Comparison of ENCODE assay signal across 12 cellular contexts in genomic region chr15:56038015-56038414, GRCh38. TPM values are rescaled to one million over a fixed set of nuclear protein-coding genes. Genes with fewer than 3 reads are reported as not detected.
DNase-seq lines count a peak whose midpoint lies in the region; ATAC-seq and TF ChIP-seq lines count a peak whose summit lies in the region.
"Had no signal": no experiment of that assay in that cellular context is flagged by ENCODE, and none has a peak within 500 bp of the region (broad histone marks: within the 10 kb centered on the region; RNA-seq: fewer than 3 reads in every experiment).

No MANE protein-coding gene starts in this region.

- peak; percentile 10 for DNase-seq in stimulated activated CD4-positive, alpha-beta T cell treated with anti-CD3 and anti-CD28 coated beads, Interleukin-15, amount 100 ng/mL, for 24 hours
- no peak for DNase-seq in stimulated activated CD4-positive, alpha-beta T cell treated with anti-CD3 and anti-CD28 coated beads, Interleukin-12 subunit alpha, Interleukin-12 subunit beta, amount 100 ng/mL, for 4 hours
- DNase-seq in OCI-LY7 (ENCODE audit: low spot score) (peak; percentile 12), choroid plexus epithelial cell (ENCODE audit: low read depth) (peak; percentile 38), hepatic stellate cell (ENCODE audit: low spot score) (no peak)
- peak in 1 of 2 donors; percentile 16 for DNase-seq in stimulated activated naive CD8-positive, alpha-beta T cell treated with anti-CD3 and anti-CD28 coated beads, Interleukin-15, amount 100 ng/mL, for 72 hours
- DNase-seq: left ventricle myocardium inferior, NCI-H1694 had no signal

- CTCF ChIA-PET in OCI-LY7 (lab: Charles Lee; ENCODE audit: unreplicated experiment) = no interaction called here

- no peaks in the 10 kb centered on the region for H3K36me3 ChIP-seq in OCI-LY7 (ENCODE audit: insufficient read depth, low read length)
- H3K36me3 ChIP-seq: left ventricle myocardium inferior had no signal

- no peaks in the 10 kb centered on the region for H3K9me3 ChIP-seq in OCI-LY7 (ENCODE audit: low read length)
- H3K9me3 ChIP-seq: left ventricle myocardium inferior had no signal

- H3K4me1 ChIP-seq in OCI-LY7 (ENCODE audit: insufficient read depth, low read length, poor library complexity, severe bottlenecking) = no peaks in the 10 kb centered on the region

- ATAC-seq in stimulated activated naive CD8-positive, alpha-beta T cell treated with anti-CD3 and anti-CD28 coated beads, Interleukin-15, amount 100 ng/mL, for 72 hours = peak; percentile 58
- ATAC-seq in HG03439 (IDR thresholded peaks at IDR 0.05; ENCODE audit: unreplicated experiment) (no peak), HG02759 (IDR thresholded peaks at IDR 0.05; ENCODE audit: unreplicated experiment) (no peak)

- peak overlapping the region in 1 of 2 donors; percentile 42 for H3K27ac Mint-ChIP-seq in stimulated activated naive CD8-positive, alpha-beta T cell treated with anti-CD3 and anti-CD28 coated beads, Interleukin-15, amount 100 ng/mL, for 72 hours

- no peak overlapping the region for H3K4me3 ChIP-seq in OCI-LY7 (ENCODE audit: low read depth, low read length, poor library complexity, severe bottlenecking)
- H3K4me3 ChIP-seq in choroid plexus epithelial cell (ENCODE audit: low read depth, low read length) = no peak overlapping the region
- H3K4me3 ChIP-seq: left ventricle myocardium inferior had no signal

- peaks cover 63% of the 10 kb centered on the region for H3K4me1 Mint-ChIP-seq in stimulated activated naive CD8-positive, alpha-beta T cell treated with anti-CD3 and anti-CD28 coated beads, Interleukin-15, amount 100 ng/mL, for 72 hours

- no peaks in the 10 kb centered on the region for H3K9me2 ChIP-seq in OCI-LY7 (ENCODE audit: insufficient read depth, low read length)

- H3K27ac ChIP-seq in OCI-LY7 (ENCODE audit: low read depth, low read length, poor library complexity, severe bottlenecking) = no peak overlapping the region
- H3K27ac ChIP-seq: left ventricle myocardium inferior, parathyroid adenoma had no signal

- peaks cover 16 to 18% of the 10 kb centered on the region in 2 donors for H3K9me3 Mint-ChIP-seq in stimulated activated naive CD8-positive, alpha-beta T cell treated with anti-CD3 and anti-CD28 coated beads, Interleukin-15, amount 100 ng/mL, for 72 hours
- H3K9me3 Mint-ChIP-seq: brain had no signal

- H3K79me2 ChIP-seq in OCI-LY7 (ENCODE audit: insufficient read depth, low read depth, low read length) = no peaks in the 10 kb centered on the region
- H3K79me2 ChIP-seq: parathyroid adenoma had no signal

- H4K20me1 ChIP-seq in OCI-LY7 (ENCODE audit: insufficient read depth, low read length) = no peaks in the 10 kb centered on the region

- TF ChIP-seq CTCF in OCI-LY7 (conservative IDR thresholded peaks at IDR 0.05; ENCODE audit: low read length) (no peak), choroid plexus epithelial cell (conservative IDR thresholded peaks at IDR 0.05; ENCODE audit: low read depth, low read length) (no peak)

- no peak overlapping the region for H3K4me3 Mint-ChIP-seq in stimulated activated naive CD8-positive, alpha-beta T cell treated with anti-CD3 and anti-CD28 coated beads, Interleukin-15, amount 100 ng/mL, for 72 hours
- H3K4me3 Mint-ChIP-seq: brain had no signal

- POLR2A ChIA-PET in OCI-LY7 (lab: Charles Lee) = no interaction called here

- intact Hi-C loops in OCI-LY7 (cut with micrococcal nuclease; ENCODE audit: unreplicated experiment) = no loop called here

- no TSS peak for BruUV-seq in OCI-LY7 (replicated peaks; lab: Mats Ljungman, UMichigan)

- H2AFZ ChIP-seq in OCI-LY7 (ENCODE audit: low read length) = peak overlapping the region; percentile 67
- H2AFZ ChIP-seq: parathyroid adenoma had no signal

- H3K27me3 Mint-ChIP-seq in stimulated activated naive CD8-positive, alpha-beta T cell treated with anti-CD3 and anti-CD28 coated beads, Interleukin-15, amount 100 ng/mL, for 72 hours = no peaks in the 10 kb centered on the region

- H3K4me2 ChIP-seq in OCI-LY7 (ENCODE audit: low read length) = no peak overlapping the region

RNA-seq across cellular contexts. Expression of gene NEDD4, which starts 44.6 kb away (rescaled TPM):
- total RNA-seq in OCI-LY7 (2014; rRNA removed; shearing (Covaris generic)) = 4.6 and 4.8 TPM in 2 replicates
- 12.7 and 13.5 TPM in 2 replicates for total RNA-seq in OCI-LY7 (2022)

Comparison
In these comparisons a context has a peak if more than half of its experiments do, and no peak if none do; other contexts are left out.
1. DNase-seq: peak in stimulated activated CD4-positive, alpha-beta T cell treated with anti-CD3 and anti-CD28 coated beads, Interleukin-15, amount 100 ng/mL, for 24 hours (single experiment), OCI-LY7 (single experiment) and choroid plexus epithelial cell (single experiment); none in stimulated activated CD4-positive, alpha-beta T cell treated with anti-CD3 and anti-CD28 coated beads, Interleukin-12 subunit alpha, Interleukin-12 subunit beta, amount 100 ng/mL, for 4 hours (single experiment) and hepatic stellate cell (single experiment).